8 cellular contexts compared by ENCODE assay signal in the genomic region with DNA sequence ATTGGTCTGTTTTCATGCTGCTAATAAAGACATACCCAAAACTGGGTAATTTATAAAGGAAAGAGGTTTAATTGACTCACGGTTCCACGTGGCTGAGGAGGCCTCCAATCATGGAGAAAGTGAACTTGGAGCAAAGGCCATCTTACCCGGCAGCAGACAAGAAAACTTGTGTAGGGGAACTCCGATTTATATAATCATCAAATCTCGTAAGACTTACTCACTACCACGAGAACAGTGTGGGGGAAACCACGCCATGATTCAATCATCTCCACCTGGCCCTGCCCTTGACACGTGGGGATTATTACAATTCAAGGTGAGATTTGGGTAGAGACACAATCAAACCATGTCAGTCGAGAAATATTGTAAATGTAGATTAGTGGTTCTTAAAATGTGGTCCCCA.
A peak's percentile ranks its signal among the peaks of the same experiment; 100 is the strongest.
DNase-seq lines count a peak whose midpoint lies in the region; ATAC-seq, FAIRE-seq and TF ChIP-seq lines count a peak whose summit lies in the region.
"Not testable (repeated sequence)": the region's sequence is repeated elsewhere in the genome, so short reads cannot be mapped to it uniquely, and the experiment has no call there.

No MANE protein-coding gene starts in this region.

- TF ChIP-seq POLR2A in K562 (conservative IDR thresholded peaks at IDR 0.05): not testable (repeated sequence)

- DNase-seq in RCC 7860 (ENCODE audit: low spot score): peak; percentile 40
- DNase-seq in activated CD4-positive, alpha-beta T cell treated with anti-CD3 and anti-CD28 coated beads for 36 hours: peak; percentile 59
- peak; percentile 6 for DNase-seq in activated T-cell treated with anti-CD3 and anti-CD28 coated beads for 48 hours (ENCODE audit: low read depth)
- DNase-seq in K562 (ENCODE audit: extremely low read depth in 1 of 4, low spot score in 3 of 4): not testable (repeated sequence)
- DNase-seq in osteocyte (ENCODE audit: extremely low spot score, unreplicated experiment): peak; percentile 44
- peak; percentile 54 for DNase-seq in stimulated activated CD4-positive, alpha-beta T cell treated with anti-CD3 and anti-CD28 coated beads, Interleukin-1b, Interleukin-23, amount 100 ng/mL, for 48 hours
- peak; percentile 5 for DNase-seq in stimulated activated naive CD8-positive, alpha-beta T cell treated with anti-CD3 and anti-CD28 coated beads, Interleukin-15, Interleukin-2, amounts not matched to agents 100 U/mL and 50 U/mL, for 24 hours

- H3K9me3 ChIP-seq in K562 (replicated peaks; ENCODE audit: control insufficient read depth, insufficient read depth, low read depth, low read length): not testable (repeated sequence)

- H3K27ac Mint-ChIP-seq in activated CD4-positive, alpha-beta T cell treated with anti-CD3 and anti-CD28 coated beads for 36 hours; activated T-helper 17 cell treated with anti-CD3 and anti-CD28 coated beads, Interleukin-2, amount 50 U/mL, for 72 hours; osteocyte (ENCODE audit: unreplicated experiment): not testable (repeated sequence)

- peaks cover 24% of the 10 kb centered on the region for H3K27me3 Mint-ChIP-seq in activated CD4-positive, alpha-beta T cell treated with anti-CD3 and anti-CD28 coated beads for 36 hours
- H3K27me3 Mint-ChIP-seq in activated T-helper 17 cell treated with anti-CD3 and anti-CD28 coated beads, Interleukin-2, amount 50 U/mL, for 72 hours: peaks cover 34% of the 10 kb centered on the region
- not testable (repeated sequence) for H3K27me3 Mint-ChIP-seq in osteocyte (ENCODE audit: unreplicated experiment)

- not testable (repeated sequence) for H3K36me3 Mint-ChIP-seq in activated CD4-positive, alpha-beta T cell treated with anti-CD3 and anti-CD28 coated beads for 36 hours (ENCODE audit: low read depth); activated T-helper 17 cell treated with anti-CD3 and anti-CD28 coated beads, Interleukin-2, amount 50 U/mL, for 72 hours (ENCODE audit: low read depth); osteocyte (ENCODE audit: unreplicated experiment)

- H3K4me3 ChIP-seq in K562: not testable (repeated sequence)

- not testable (repeated sequence) for H3K79me2 ChIP-seq in K562 (ENCODE audit: control insufficient read depth, insufficient read depth, low read length)

- H3K9ac ChIP-seq in K562 (ENCODE audit: insufficient read depth in 1 of 2, low read depth in 2 of 2, low read length in 2 of 2): not testable (repeated sequence)

- H3K9me1 ChIP-seq in K562 (ENCODE audit: control insufficient read depth, insufficient read depth, low read length): not testable (repeated sequence)

- POLR2A ChIA-PET in activated CD4-positive, alpha-beta T cell treated with anti-CD3 and anti-CD28 coated beads for 36 hours (lab: Charles Lee); K562 (lab: Yijun Ruan, JAX): not testable (repeated sequence)

- not testable (repeated sequence) for FAIRE-seq in RCC 7860 (lab: Jason Lieb, UNC); K562 (lab: Jason Lieb, UNC)

- H4K20me1 ChIP-seq in K562 (replicated peaks; ENCODE audit: control insufficient read depth, insufficient read depth, low read length): not testable (repeated sequence)

- H3K9me3 Mint-ChIP-seq in activated CD4-positive, alpha-beta T cell treated with anti-CD3 and anti-CD28 coated beads for 36 hours (ENCODE audit: low read depth); activated T-helper 17 cell treated with anti-CD3 and anti-CD28 coated beads, Interleukin-2, amount 50 U/mL, for 72 hours; osteocyte (ENCODE audit: unreplicated experiment): not testable (repeated sequence)

- not testable (repeated sequence) for H3K4me1 Mint-ChIP-seq in activated CD4-positive, alpha-beta T cell treated with anti-CD3 and anti-CD28 coated beads for 36 hours; activated T-helper 17 cell treated with anti-CD3 and anti-CD28 coated beads, Interleukin-2, amount 50 U/mL, for 72 hours; osteocyte (ENCODE audit: unreplicated experiment)

- intact Hi-C loops in activated CD4-positive, alpha-beta T cell treated with anti-CD3 and anti-CD28 coated beads for 36 hours (cut with DNase I, micrococcal nuclease); K562 (cut with micrococcal nuclease): not testable (repeated sequence)

- H3K36me3 ChIP-seq in K562 (ENCODE audit: control insufficient read depth, insufficient read depth, low read length): not testable (repeated sequence)

- peak; percentile 66 for ATAC-seq in activated CD4-positive, alpha-beta T cell treated with anti-CD3 and anti-CD28 coated beads for 36 hours
- peak; percentile 72 for ATAC-seq in activated T-helper 17 cell treated with anti-CD3 and anti-CD28 coated beads, Interleukin-2, amount 50 U/mL, for 72 hours (replicated peaks)
- not testable (repeated sequence) for ATAC-seq in K562; stimulated activated naive CD8-positive, alpha-beta T cell treated with anti-CD3 and anti-CD28 coated beads, Interleukin-15, Interleukin-2, amounts not matched to agents 100 U/mL and 50 U/mL, for 24 hours

- TF ChIP-seq RAD21 in K562 (CRISPR knock-in tag; conservative IDR thresholded peaks at IDR 0.05 in 1 of 2, IDR thresholded peaks at IDR 0.05 in 1 of 2): not testable (repeated sequence)

- not testable (repeated sequence) for H3K27me3 ChIP-seq in K562 (ENCODE audit: control insufficient read depth in 2 of 2, insufficient read depth in 2 of 2, low read length in 2 of 2)

- not testable (repeated sequence) for H3K4me3 Mint-ChIP-seq in activated CD4-positive, alpha-beta T cell treated with anti-CD3 and anti-CD28 coated beads for 36 hours; activated T-helper 17 cell treated with anti-CD3 and anti-CD28 coated beads, Interleukin-2, amount 50 U/mL, for 72 hours; osteocyte (ENCODE audit: unreplicated experiment)

- not testable (repeated sequence) for TF ChIP-seq CTCF in K562 (IDR thresholded peaks at IDR 0.05 in 2 of 3, conservative IDR thresholded peaks at IDR 0.05 in 1 of 3; ENCODE audit: insufficient read depth in 2 of 3, low read depth in 1 of 3, low read length in 3 of 3); osteocyte (IDR thresholded peaks at IDR 0.05)

- not testable (repeated sequence) for H3K4me2 ChIP-seq in K562 (ENCODE audit: insufficient read depth, low read length)

- H2AFZ ChIP-seq in K562 (ENCODE audit: low read depth, low read length): not testable (repeated sequence)

- CTCF ChIA-PET in activated CD4-positive, alpha-beta T cell treated with anti-CD3 and anti-CD28 coated beads for 36 hours (lab: Charles Lee): interaction anchor here (1.3 kb wide), 1 partner anchor 28 kb away, joined by 4 read pairs; no protein-coding TSS in a partner anchor
- CTCF ChIA-PET in K562 (lab: Yijun Ruan, JAX; ENCODE audit: low intra/inter-chr PET ratio): not testable (repeated sequence)

- WGBS in K562 (ENCODE audit: insufficient coverage, low coverage, missing lambda C conversion rate): 0% methylated on average over 9 of the region's 9 CpGs

- H3K27ac ChIP-seq in K562 (ENCODE audit: extremely low read depth, low read depth, low read length): not testable (repeated sequence)

- BruUV-seq in K562 (replicated peaks; lab: Mats Ljungman, UMichigan): not testable (repeated sequence)

- TF ChIP-seq EP300 in K562 (IDR thresholded peaks at IDR 0.05; ENCODE audit: low read length): not testable (repeated sequence)

- in situ Hi-C loops in K562 (cut with MboI): not testable (repeated sequence)

- H3K4me1 ChIP-seq in K562 (replicated peaks in 1 of 2; ENCODE audit: control insufficient read depth in 2 of 2, insufficient read depth in 2 of 2, low read length in 2 of 2): not testable (repeated sequence)

TF ChIP-seq in K562, 482 proteins besides CTCF, POLR2A, EP300 and RAD21:
- peak; percentile 2; the same call in 1 of the 2 replicates for TF ChIP-seq CEBPB (tag; IDR thresholded peaks at IDR 0.05)
